ENCODE assay signal across 1 cellular context in the genomic region with DNA sequence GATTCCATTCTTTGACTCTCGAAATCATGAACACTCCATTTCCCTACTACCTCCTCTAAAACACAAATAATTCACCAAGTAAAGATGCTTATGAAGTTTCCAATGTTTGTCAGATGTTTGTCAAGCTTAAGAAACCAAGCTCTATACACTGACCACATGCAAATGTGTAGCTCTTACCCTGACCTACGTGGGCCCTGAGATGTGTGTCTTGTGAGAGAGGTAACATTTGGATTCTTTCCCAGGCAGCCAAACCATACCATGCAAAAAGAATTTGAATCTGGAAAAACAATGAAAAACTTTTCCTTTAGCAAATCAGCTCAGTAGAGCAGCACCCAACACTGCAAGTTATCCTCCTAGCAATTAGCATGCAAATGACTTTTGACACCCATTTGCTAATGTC.
TF ChIP-seq lines count a peak whose summit lies in the region.

No MANE protein-coding gene starts in this region.

TF ChIP-seq in H1, 55 proteins besides CTCF, POLR2A, EP300 and RAD21:
- TF ChIP-seq SRF (IDR thresholded peaks at IDR 0.05; ENCODE audit: low read depth, low read length) (no peak), RFX5 (IDR thresholded peaks at IDR 0.05; ENCODE audit: borderline replicate concordance, low read depth, low read length) (no peak), CBX5 (IDR thresholded peaks at IDR 0.05; ENCODE audit: low read depth, low read length) (no peak)
